9 cellular contexts compared by ENCODE assay signal in genomic region chr19:48975947-48976847, GRCh38. TPM values are rescaled to one million over a fixed set of nuclear protein-coding genes. Genes with fewer than 3 reads are reported as not detected.
DNase-seq lines count a peak whose midpoint lies in the region; ATAC-seq and TF ChIP-seq lines count a peak whose summit lies in the region.
"Had no signal": no experiment of that assay in that cellular context is flagged by ENCODE, and none has a peak within 500 bp of the region (broad histone marks: within the 10 kb centered on the region; RNA-seq: fewer than 3 reads in every experiment).

No MANE protein-coding gene starts in this region.

- H3K4me3 Mint-ChIP-seq in CD4-positive, alpha-beta T cell = no peak overlapping the region
- no peak overlapping the region for H3K4me3 Mint-ChIP-seq in T-helper 17 cell
- H3K4me3 Mint-ChIP-seq in Calu3 (ENCODE audit: low read depth, unreplicated experiment) = no peak overlapping the region

- H3K4me1 Mint-ChIP-seq in CD4-positive, alpha-beta T cell (ENCODE audit: low read depth) = peaks cover under 1% of the 10 kb centered on the region
- peaks cover 2% of the 10 kb centered on the region for H3K4me1 Mint-ChIP-seq in T-helper 17 cell
- no peaks in the 10 kb centered on the region for H3K4me1 Mint-ChIP-seq in Calu3 (ENCODE audit: low read depth, unreplicated experiment)

- H3K36me3 Mint-ChIP-seq in CD4-positive, alpha-beta T cell (ENCODE audit: low read depth) = peaks cover 51% of the 10 kb centered on the region
- H3K36me3 Mint-ChIP-seq in T-helper 17 cell (ENCODE audit: low read depth) (peaks cover 2% of the 10 kb centered on the region), Calu3 (ENCODE audit: insufficient read depth, unreplicated experiment) (peaks cover 49% of the 10 kb centered on the region)

- in situ Hi-C loops in HAP-1 (cut with MboI; ENCODE audit: low sequenced_read_pairs) = no loop called here

- H3K27me3 Mint-ChIP-seq in CD4-positive, alpha-beta T cell = no peaks in the 10 kb centered on the region
- H3K27me3 Mint-ChIP-seq in T-helper 17 cell (no peaks in the 10 kb centered on the region), Calu3 (ENCODE audit: unreplicated experiment) (no peaks in the 10 kb centered on the region)

- peak in 3 of 10 experiments; percentile 23 to 34 (median 27) for DNase-seq in CD4-positive, alpha-beta T cell
- peak; percentile 40 to 60 for DNase-seq in HAP-1 (ENCODE audit: low spot score in 2 of 2)
- no peak for DNase-seq in T-helper 17 cell
- peak; percentile 60 for DNase-seq in germinal center (ENCODE audit: low spot score)
- DNase-seq in Calu3 = no peak

- CTCF ChIA-PET in CD4-positive, alpha-beta T cell (lab: Charles Lee) = interaction anchor here (1.1 to 1.8 kb wide), 2 partner anchors 17 to 134 kb away, joined by 3 to 7 read pairs; partner anchors contain the start of genes GYS1 and RUVBL2
- CTCF ChIA-PET in Calu3 (lab: Charles Lee) = interaction anchor here (0.7 kb wide), 1 partner anchor 245 kb away, joined by 4 read pairs; no protein-coding TSS in a partner anchor

- no peak overlapping the region for H3K4me3 ChIP-seq in HAP-1

- H3K9me3 ChIP-seq in CD4-positive, alpha-beta T cell (ENCODE audit: control insufficient read depth, low read length) = no peaks in the 10 kb centered on the region
- H3K9me3 ChIP-seq in HAP-1 (no peaks in the 10 kb centered on the region), T-helper 17 cell (ENCODE audit: control insufficient read depth, low read length, poor library complexity, severe bottlenecking) (no peaks in the 10 kb centered on the region)

- no TSS peak for BruUV-seq in Calu3 (replicated peaks; lab: Mats Ljungman, UMichigan)

- no peaks in the 10 kb centered on the region for H3K4me1 ChIP-seq in HAP-1

- POLR2A ChIA-PET in CD4-positive, alpha-beta T cell (lab: Charles Lee) = interaction anchor here (1.0 to 3.1 kb wide), 4 partner anchors 9 to 17 kb away, joined by 4 to 12 read pairs (median 4); partner anchors contain the start of genes FTL, GYS1 and RUVBL2

- H3K36me3 ChIP-seq in HAP-1 (replicated peaks) = peaks cover 37% of the 10 kb centered on the region

- H3K9me3 Mint-ChIP-seq in CD4-positive, alpha-beta T cell = no peaks in the 10 kb centered on the region
- H3K9me3 Mint-ChIP-seq in Calu3 (ENCODE audit: low read depth, unreplicated experiment) = no peaks in the 10 kb centered on the region

- intact Hi-C loops in CD4-positive, alpha-beta T cell (cut with DNase I, micrococcal nuclease) = no loop called here
- intact Hi-C loops in Calu3 (cut with micrococcal nuclease; ENCODE audit: unreplicated experiment) = no loop called here

- H3K27me3 ChIP-seq in CD4-positive, alpha-beta T cell (ENCODE audit: control insufficient read depth, insufficient read depth, low read length) = no peaks in the 10 kb centered on the region
- no peaks in the 10 kb centered on the region for H3K27me3 ChIP-seq in HAP-1 (ENCODE audit: low read depth)

- no peak overlapping the region for H3K27ac ChIP-seq in CD4-positive, alpha-beta T cell (ENCODE audit: low read depth, low read length)

- no peak for TF ChIP-seq CTCF in CD4-positive, alpha-beta T cell (IDR thresholded peaks at IDR 0.05)
- TF ChIP-seq CTCF in Calu3 (IDR thresholded peaks at IDR 0.05; ENCODE audit: unreplicated experiment) = no peak

- no peak overlapping the region for H3K27ac Mint-ChIP-seq in CD4-positive, alpha-beta T cell
- H3K27ac Mint-ChIP-seq in T-helper 17 cell (no peak overlapping the region), Calu3 (ENCODE audit: unreplicated experiment) (no peak overlapping the region)

- ATAC-seq in CD4-positive, alpha-beta T cell (ENCODE audit: poor library complexity) = peak; percentile 88
- peak; percentile 87 for ATAC-seq in T-helper 17 cell
- no peak for ATAC-seq in GM19467 (IDR thresholded peaks at IDR 0.05; ENCODE audit: unreplicated experiment)
- no peak for ATAC-seq in HG03280 (IDR thresholded peaks at IDR 0.05; ENCODE audit: unreplicated experiment)
- ATAC-seq in HG03196 (IDR thresholded peaks at IDR 0.05; ENCODE audit: unreplicated experiment) = no peak
- ATAC-seq: sciatic nerve had no signal

RNA-seq across cellular contexts. Expression of gene FTL, which starts 11.1 kb away (rescaled TPM):
- total RNA-seq in CD4-positive, alpha-beta T cell = 100 to 1,000 TPM; 616 to 627 TPM
- total RNA-seq in T-helper 17 cell (100 to 1,000 TPM; 612 to 898 TPM), Calu3 (2022) (1,459 and 1,979 TPM in 2 replicates)

RNA-seq across cellular contexts. Expression of gene GYS1, which starts 16.9 kb away (rescaled TPM):
- 10 to 100 TPM; 13.2 to 14.1 TPM for total RNA-seq in CD4-positive, alpha-beta T cell
- total RNA-seq in T-helper 17 cell (10 to 100 TPM; 21.6 to 24.2 TPM), Calu3 (2022) (59.6 and 64.7 TPM in 2 replicates)

RNA-seq across cellular contexts. Expression of gene RUVBL2, which starts 17.5 kb away (rescaled TPM):
- total RNA-seq in CD4-positive, alpha-beta T cell = 10 to 100 TPM; 10.7 to 12.3 TPM
- total RNA-seq in T-helper 17 cell = 10 to 100 TPM; 20.2 to 25.5 TPM
- 184 and 199 TPM in 2 replicates for total RNA-seq in Calu3 (2022)

RNA-seq across cellular contexts. Expression of gene BAX, which starts 21.5 kb away (rescaled TPM):
- 10 to 100 TPM; 52.9 to 60.4 TPM for total RNA-seq in CD4-positive, alpha-beta T cell
- total RNA-seq in T-helper 17 cell (100 to 1,000 TPM in 1 of 2 donors, 10 to 100 TPM in 1; 89.2 to 104 TPM), Calu3 (2022) (141 and 147 TPM in 2 replicates)

RNA-seq across cellular contexts. Expression of gene LHB, which starts 40.7 kb away (rescaled TPM):
- not detected for total RNA-seq in CD4-positive, alpha-beta T cell
- not detected for total RNA-seq in T-helper 17 cell
- 1.1 TPM in 1 of 2 replicates, not detected in the other for total RNA-seq in Calu3 (2022)
- total RNA-seq: sciatic nerve had no signal

Comparison
In these comparisons a context has a peak if more than half of its experiments do, and no peak if none do; other contexts are left out.
1. ATAC-seq: peak in CD4-positive, alpha-beta T cell (single experiment) and T-helper 17 cell (single experiment); none in GM19467 (single experiment), HG03280 (single experiment) and HG03196 (single experiment).
2. DNase-seq: peak in HAP-1 (2 of 2) and germinal center (single experiment); none in T-helper 17 cell (0 of 3) and Calu3 (single experiment).